22 cellular contexts compared by ENCODE assay signal in the genomic region with DNA sequence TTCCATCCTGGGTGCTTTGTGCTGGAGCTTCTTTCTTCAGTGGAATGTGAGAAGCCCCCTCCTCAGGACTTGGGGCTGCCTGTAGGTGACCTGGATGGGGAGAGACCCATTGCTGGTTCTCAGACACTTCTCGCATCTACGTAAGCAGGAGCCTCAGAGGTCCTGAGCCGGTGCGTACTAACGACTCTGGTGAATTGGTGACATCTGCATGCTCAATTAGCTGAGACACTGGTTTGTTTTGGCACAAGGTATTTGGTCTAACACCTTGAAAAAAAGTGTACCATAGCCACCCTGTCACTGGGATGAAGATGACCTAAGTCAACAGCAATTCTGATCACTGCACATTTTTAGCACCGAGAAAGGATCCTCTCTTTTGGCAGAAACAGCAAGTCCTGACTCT. TPM values are rescaled to one million over a fixed set of nuclear protein-coding genes. Genes with fewer than 3 reads are reported as not detected.
"Had no signal": no experiment of that assay in that cellular context is flagged by ENCODE, and none has a peak within 500 bp of the region (broad histone marks: within the 10 kb centered on the region; RNA-seq: fewer than 3 reads in every experiment).

No MANE protein-coding gene starts in this region.

- H3K27me3 ChIP-seq: colonic mucosa, esophagus squamous epithelium, gastrocnemius medialis, heart left ventricle, hepatocyte, left lung had no signal

- H2AFZ ChIP-seq: hepatocyte had no signal

- H3K4me3 ChIP-seq: colonic mucosa, esophagus squamous epithelium, gastrocnemius medialis, heart left ventricle, hepatocyte, left lung, lower lobe of right lung, mucosa of descending colon had no signal

- H3K9me3 ChIP-seq: colonic mucosa, esophagus squamous epithelium, gastrocnemius medialis, left lung, lower lobe of right lung, mucosa of descending colon had no signal

- H3K27ac ChIP-seq: colonic mucosa, epithelial cell of prostate, esophagus squamous epithelium, gastrocnemius medialis, hepatocyte, left lung, lower lobe of right lung had no signal

- H3K4me1 ChIP-seq: colonic mucosa, esophagus squamous epithelium, gastrocnemius medialis, left lung, lower lobe of right lung had no signal

- H3K4me2 ChIP-seq: hepatocyte had no signal

- H3K36me3 ChIP-seq: colonic mucosa, esophagus squamous epithelium, gastrocnemius medialis, heart left ventricle, left lung, lower lobe of right lung had no signal

- DNase-seq: colonic mucosa; cortex of kidney; effector CD8-positive, alpha-beta T cell; effector memory CD8-positive, alpha-beta T cell; endodermal cell; erythroblast; esophagus squamous epithelium; foreskin fibroblast; foreskin melanocyte; gastrocnemius medialis; glutamatergic neuron; heart left ventricle; hypothalamus; left cardiac atrium; left lung; left ventricle myocardium superior; lower lobe of right lung; mesenchymal stem cell; mucosa of descending colon had no signal

RNA-seq across cellular contexts. Expression of gene LRRC30, which starts 57.7 kb away (rescaled TPM):
- polyA plus RNA-seq: heart left ventricle, hepatocyte, keratinocyte had no signal
